Comparison of ENCODE assay signal across 8 cellular contexts in genomic region chr19:39792999-39793546, GRCh38. TPM values are rescaled to one million over a fixed set of nuclear protein-coding genes. Genes with fewer than 3 reads are reported as not detected.
DNase-seq lines count a peak whose midpoint lies in the region; ATAC-seq and TF ChIP-seq lines count a peak whose summit lies in the region.

No MANE protein-coding gene starts in this region.

- no peaks in the 10 kb centered on the region for H3K27me3 Mint-ChIP-seq in endothelial cell (ENCODE audit: unreplicated experiment)
- peaks cover 27% of the 10 kb centered on the region for H3K27me3 Mint-ChIP-seq in mesothelial cell of epicardium (ENCODE audit: low read depth)

- H3K4me1 Mint-ChIP-seq in endothelial cell (ENCODE audit: unreplicated experiment) (peaks cover 4% of the 10 kb centered on the region), mesothelial cell of epicardium (no peaks in the 10 kb centered on the region)

- DNase-seq in HT-29 (ENCODE audit: low spot score): peak; percentile 94
- peak; percentile 65 for DNase-seq in NOMO-1 treated with DMSO at 0.1 percent for 48 hours (lab: John Stamatoyannopoulos, UW; ENCODE audit: unreplicated experiment)
- DNase-seq in activated CD8-positive, alpha-beta memory T cell treated with anti-CD3 and anti-CD28 coated beads, Interleukin-2, amount 50 U/mL, for 24 hours (ENCODE audit: extremely low read depth): peak; percentile 39
- DNase-seq in endothelial cell (ENCODE audit: low spot score): peak; percentile 86
- peak; percentile 60 to 85 for DNase-seq in mesothelial cell of epicardium (ENCODE audit: low spot score in 2 of 2, unreplicated experiment in 2 of 2)
- peak; percentile 50 for DNase-seq in stimulated activated CD8-positive, alpha-beta memory T cell treated with anti-CD3 and anti-CD28 coated beads, Interleukin-12 subunit alpha, Interleukin-12 subunit beta, amount 100 ng/mL, for 4 hours (ENCODE audit: low read depth)
- DNase-seq in NCI-H1048 (lab: John Stamatoyannopoulos, UW): no peak

- H3K27ac Mint-ChIP-seq in endothelial cell (ENCODE audit: unreplicated experiment) (no peak overlapping the region), mesothelial cell of epicardium (no peak overlapping the region)

- H3K36me3 Mint-ChIP-seq in endothelial cell (ENCODE audit: low read depth, unreplicated experiment): no peaks in the 10 kb centered on the region
- peaks cover 2% of the 10 kb centered on the region for H3K36me3 Mint-ChIP-seq in mesothelial cell of epicardium

- no peak overlapping the region for H3K4me3 Mint-ChIP-seq in endothelial cell (ENCODE audit: unreplicated experiment)
- H3K4me3 Mint-ChIP-seq in mesothelial cell of epicardium: peak overlapping the region; percentile 51

- peak; percentile 80 for ATAC-seq in GM18498 (IDR thresholded peaks at IDR 0.05; ENCODE audit: unreplicated experiment)

- peak; percentile 91 for TF ChIP-seq CTCF in endothelial cell (IDR thresholded peaks at IDR 0.05; ENCODE audit: unreplicated experiment)
- TF ChIP-seq CTCF in mesothelial cell of epicardium (IDR thresholded peaks at IDR 0.05; ENCODE audit: unreplicated experiment): peak; percentile 83

- H3K9me3 Mint-ChIP-seq in endothelial cell (ENCODE audit: unreplicated experiment) (no peaks in the 10 kb centered on the region), mesothelial cell of epicardium (peaks cover 7% of the 10 kb centered on the region)

RNA-seq across cellular contexts. Expression of gene LEUTX, which starts 14.4 kb away (rescaled TPM):
- not detected in 2 replicates for total RNA-seq in HT-29 (2014; rRNA removed; shearing (Covaris generic))
- total RNA-seq in endothelial cell (ENCODE audit: unreplicated experiment) (not detected), mesothelial cell of epicardium (not detected in 3 replicates)

RNA-seq across cellular contexts. Expression of gene DYRK1B, which starts 40.9 kb away (rescaled TPM):
- total RNA-seq in HT-29 (2014; rRNA removed; shearing (Covaris generic)): 26.3 and 30.7 TPM in 2 replicates
- total RNA-seq in endothelial cell (ENCODE audit: unreplicated experiment) (29.5 TPM), mesothelial cell of epicardium (54.0 to 60.2 TPM (median 54.7 TPM) in 3 replicates)

RNA-seq across cellular contexts. Expression of gene FBL, which starts 53.1 kb away (rescaled TPM):
- total RNA-seq in HT-29 (2014; rRNA removed; shearing (Covaris generic)): 575 and 717 TPM in 2 replicates
- total RNA-seq in endothelial cell (ENCODE audit: unreplicated experiment): 271 TPM
- 273 to 278 TPM (median 274 TPM) in 3 replicates for total RNA-seq in mesothelial cell of epicardium

RNA-seq across cellular contexts. Expression of gene CLC, which starts 55.2 kb away (rescaled TPM):
- not detected in 2 replicates for total RNA-seq in HT-29 (2014; rRNA removed; shearing (Covaris generic))
- not detected for total RNA-seq in endothelial cell (ENCODE audit: unreplicated experiment)
- not detected in 3 replicates for total RNA-seq in mesothelial cell of epicardium
